In genomic region chr9:6907772-6908381, GRCh38 we compare ENCODE assay signal across 8 cellular contexts.
A peak's percentile ranks its signal among the peaks of the same experiment; 100 is the strongest.
DNase-seq lines count a peak whose midpoint lies in the region; ATAC-seq, FAIRE-seq and TF ChIP-seq lines count a peak whose summit lies in the region.

No MANE protein-coding gene starts in this region.

- no peak for FAIRE-seq in bronchial epithelial cell (lab: Jason Lieb, UNC)

- H3K27ac ChIP-seq in MM.1S (ENCODE audit: low read length): no peak overlapping the region

- H3K36me3 ChIP-seq in MM.1S (replicated peaks; ENCODE audit: insufficient read depth, low read length): no peaks in the 10 kb centered on the region
- H3K36me3 ChIP-seq in bronchial epithelial cell (ENCODE audit: control insufficient read depth, insufficient read depth, low read length): no peaks in the 10 kb centered on the region

- no peaks in the 10 kb centered on the region for H4K20me1 ChIP-seq in MM.1S (ENCODE audit: insufficient read depth, low read length)

- no peak overlapping the region for H3K9ac ChIP-seq in MM.1S (ENCODE audit: low read length)

- H3K27me3 ChIP-seq in MM.1S (replicated peaks; ENCODE audit: insufficient read depth, low read length) (no peaks in the 10 kb centered on the region), bronchial epithelial cell (ENCODE audit: control insufficient read depth, insufficient read depth, low read length) (no peaks in the 10 kb centered on the region)

- H3K4me3 ChIP-seq in MM.1S (ENCODE audit: low read length): no peak overlapping the region
- H3K4me3 ChIP-seq in bronchial epithelial cell (ENCODE audit: low read depth, low read length): no peak overlapping the region

- no peak overlapping the region for H3K4me2 ChIP-seq in MM.1S (ENCODE audit: low read depth, low read length)

- DNase-seq in EH (ENCODE audit: low read depth): peak; percentile 52
- DNase-seq in MM.1S: no peak
- peak; percentile 27 for DNase-seq in bronchial epithelial cell (ENCODE audit: low read depth)
- DNase-seq in cortex of kidney (lab: John Stamatoyannopoulos, UW): no peak
- DNase-seq in middle frontal gyrus (ENCODE audit: extremely low spot score, low spot score): no peak
- no peak for DNase-seq in mesenteric fat pad (ENCODE audit: low spot score)

- H3K79me2 ChIP-seq in MM.1S (ENCODE audit: low read length): no peaks in the 10 kb centered on the region

- no peak for ATAC-seq in GM18498 (IDR thresholded peaks at IDR 0.05; ENCODE audit: unreplicated experiment)

- no peaks in the 10 kb centered on the region for H3K9me3 Mint-ChIP-seq in nephron

- no peaks in the 10 kb centered on the region for H3K9me3 ChIP-seq in MM.1S (replicated peaks; ENCODE audit: insufficient read depth, low read length)

- H3K9me2 ChIP-seq in MM.1S (replicated peaks; ENCODE audit: insufficient read depth, low read length): no peaks in the 10 kb centered on the region

- H3K4me3 Mint-ChIP-seq in nephron: no peak overlapping the region

- peaks cover 9% of the 10 kb centered on the region for H3K4me1 Mint-ChIP-seq in nephron

- no peaks in the 10 kb centered on the region for H3K36me3 Mint-ChIP-seq in nephron (ENCODE audit: low read depth)

- H3F3A ChIP-seq in MM.1S (ENCODE audit: insufficient read depth, low read length): no peaks in the 10 kb centered on the region

- no peaks in the 10 kb centered on the region for H3K27me3 Mint-ChIP-seq in nephron (ENCODE audit: low read depth)

- H2AFZ ChIP-seq in MM.1S (ENCODE audit: low read length): no peak overlapping the region

- TF ChIP-seq CTCF in MM.1S (IDR thresholded peaks at IDR 0.05; ENCODE audit: low read length): peak; percentile 18; the same call in 1 of the 2 replicates
- peak; percentile 24 for TF ChIP-seq CTCF in bronchial epithelial cell (IDR thresholded peaks at IDR 0.05; ENCODE audit: insufficient read depth, low read length, severe bottlenecking)
- TF ChIP-seq CTCF in nephron (IDR thresholded peaks at IDR 0.05; ENCODE audit: unreplicated experiment in 3 of 3): peak; percentile 66 to 82 (median 66)

- H3K27ac Mint-ChIP-seq in nephron: no peak overlapping the region

- H3K4me1 ChIP-seq in MM.1S (ENCODE audit: low read length): no peaks in the 10 kb centered on the region

Comparison
In these comparisons a context has a peak if more than half of its experiments do, and no peak if none do; other contexts are left out.
1. DNase-seq: peak in EH (single experiment) and bronchial epithelial cell (single experiment); none in MM.1S (single experiment), cortex of kidney (single experiment), middle frontal gyrus (single experiment) and mesenteric fat pad (single experiment).
2. Peak in every context shown above with its lines, with median percentiles within 50 percentile points of each other: CTCF ChIP-seq.